In the genomic region with DNA sequence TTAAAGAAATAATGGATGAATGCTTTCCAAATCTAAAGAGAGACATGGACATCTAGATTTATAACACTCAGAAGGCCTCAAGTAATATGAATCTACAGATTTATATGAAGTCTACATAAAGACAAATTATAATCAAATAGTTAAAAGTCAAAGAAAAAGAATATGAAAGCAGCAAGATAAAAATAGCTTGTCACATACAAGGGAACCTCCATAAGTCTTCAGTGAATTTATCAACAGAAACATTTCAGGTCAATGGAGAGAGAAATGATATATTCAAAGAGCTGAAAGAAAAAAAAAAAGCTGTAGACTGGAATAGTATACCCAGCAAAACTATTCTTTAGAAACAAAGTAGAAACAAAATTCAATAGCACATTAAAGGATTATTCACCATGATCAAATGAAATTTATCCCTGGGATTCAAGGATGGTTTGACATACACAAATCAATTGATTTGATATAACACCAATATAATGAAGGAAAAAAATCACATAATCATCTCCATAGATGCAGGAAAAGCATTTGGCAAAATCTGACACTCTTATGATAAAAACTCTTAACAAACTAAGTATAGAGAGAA, we compare ENCODE assay signal across 36 cellular contexts.
"Had no signal": no experiment of that assay in that cellular context is flagged by ENCODE, and none has a peak within 500 bp of the region (broad histone marks: within the 10 kb centered on the region; RNA-seq: fewer than 3 reads in every experiment).

No MANE protein-coding gene starts in this region.

- H3K27me3 ChIP-seq: MG63 had no signal

- H3K9me3 ChIP-seq: MG63 had no signal

- H3K4me3 ChIP-seq: MG63 had no signal

- H3K36me3 ChIP-seq: MG63 had no signal

- DNase-seq: Karpas-422, Kasumi-1, MG63, MM.1S, NCI-H1048, NCI-H1092, NCI-H1092 treated with DMSO at 0.1 percent for 48 hours, NCI-H1105, NCI-H1105 treated with DMSO at 0.1 percent for 48 hours, NCI-H1417, NCI-H1417 treated with DMSO at 0.1 percent for 48 hours, NCI-H1436, NCI-H1436 treated with DMSO at 0.1 percent for 48 hours, NCI-H146, NCI-H1694, NCI-H1694 treated with DMSO at 0.1 percent for 48 hours, NCI-H187, NCI-H187 treated with DMSO at 0.1 percent for 48 hours, NCI-H1930, NCI-H2029, NCI-H2029 treated with DMSO at 0.1 percent for 48 hours, NCI-H2081, NCI-H2081 treated with DMSO at 0.1 percent for 48 hours, NCI-H2107, NCI-H2171, NCI-H2171 treated with DMSO at 0.1 percent for 48 hours, NCI-H2227 treated with DMSO at 0.1 percent for 48 hours, NCI-H226, NCI-H345, NCI-H446, NCI-H446 treated with DMSO at 0.1 percent for 48 hours, NCI-H510A, NCI-H510A treated with DMSO at 0.1 percent for 48 hours, NCI-H524, NCI-H524 treated with DMSO at 0.1 percent for 48 hours, NCI-H526 had no signal
